In genomic region chr2:218386505-218387368, GRCh38 we compare ENCODE assay signal across 14 cellular contexts. TPM values are rescaled to one million over a fixed set of nuclear protein-coding genes. Genes with fewer than 3 reads are reported as not detected.
A peak's percentile ranks its signal among the peaks of the same experiment; 100 is the strongest.
DNase-seq lines count a peak whose midpoint lies in the region; ATAC-seq, FAIRE-seq and TF ChIP-seq lines count a peak whose summit lies in the region.
"Had no signal": no experiment of that assay in that cellular context is flagged by ENCODE, and none has a peak within 500 bp of the region (broad histone marks: within the 10 kb centered on the region; RNA-seq: fewer than 3 reads in every experiment).

No MANE protein-coding gene starts in this region.

- TF ChIP-seq CTCF in CD4-positive, alpha-beta T cell (IDR thresholded peaks at IDR 0.05): no peak
- TF ChIP-seq CTCF in PC-9 (conservative IDR thresholded peaks at IDR 0.05): no peak
- no peak for TF ChIP-seq CTCF in pancreas (IDR thresholded peaks at IDR 0.05)

- H3K4me1 Mint-ChIP-seq in CD4-positive, alpha-beta T cell (ENCODE audit: low read depth): peaks cover 6% of the 10 kb centered on the region

- WGBS in pancreas, 2 donors: 74 to 75% methylated on average over 23 of the region's 23 CpGs
- WGBS in GM23248 (ENCODE audit: low coverage in 1 of 2, low lambda C conversion rate in 2 of 2, missing lambda C conversion rate in 2 of 2), 2 experiments: 78 to 79% methylated on average over 22 to 23 of the region's 23 CpGs

- no peak overlapping the region for H3K9ac ChIP-seq in GM23248

- POLR2A ChIA-PET in CD4-positive, alpha-beta T cell (lab: Charles Lee): interaction anchor here (1.3 kb wide), 1 partner anchor 9 kb away, joined by 3 read pairs; no protein-coding TSS in a partner anchor
- POLR2A ChIA-PET in PC-9 (lab: Charles Lee; ENCODE audit: unreplicated experiment): interaction anchor here (0.6 to 0.7 kb wide), 2 partner anchors 113 to 230 kb away, joined by 5 read pairs; no protein-coding TSS in a partner anchor

- H3K9me2 ChIP-seq in PC-9 (ENCODE audit: insufficient read depth) (no peaks in the 10 kb centered on the region), GM23248 (ENCODE audit: insufficient read depth) (no peaks in the 10 kb centered on the region)

- in situ Hi-C loops in GM23248 (cut with MboI): no loop called here

- H3K27me3 Mint-ChIP-seq in CD4-positive, alpha-beta T cell: no peaks in the 10 kb centered on the region

- no peaks in the 10 kb centered on the region for H3K27me3 ChIP-seq in CD4-positive, alpha-beta T cell (ENCODE audit: control insufficient read depth, insufficient read depth, low read length)
- H3K27me3 ChIP-seq in PC-9 (ENCODE audit: insufficient read depth, low read depth): no peaks in the 10 kb centered on the region
- H3K27me3 ChIP-seq in pancreas: no peaks in the 10 kb centered on the region
- no peaks in the 10 kb centered on the region for H3K27me3 ChIP-seq in GM23248 (replicated peaks; ENCODE audit: insufficient read depth)
- H3K27me3 ChIP-seq in effector memory CD4-positive, alpha-beta T cell (replicated peaks; ENCODE audit: control insufficient read depth, insufficient read depth, low read length, poor library complexity, severe bottlenecking): no peaks in the 10 kb centered on the region

- H4K20me1 ChIP-seq in PC-9 (ENCODE audit: insufficient read depth) (no peaks in the 10 kb centered on the region), GM23248 (ENCODE audit: insufficient read depth) (no peaks in the 10 kb centered on the region)

- H3K4me2 ChIP-seq in PC-9: peak overlapping the region; percentile 77
- H3K4me2 ChIP-seq in GM23248 (ENCODE audit: unreplicated experiment): no peak overlapping the region

- H3K27ac ChIP-seq in CD4-positive, alpha-beta T cell (ENCODE audit: low read depth, low read length): no peak overlapping the region
- H3K27ac ChIP-seq in PC-9 (no peak overlapping the region), pancreas (peak overlapping the region; percentile 40 to 75 (median 46)), GM23248 (no peak overlapping the region)
- no peak overlapping the region for H3K27ac ChIP-seq in effector memory CD4-positive, alpha-beta T cell (ENCODE audit: insufficient read depth, low read length, poor library complexity, severe bottlenecking)
- H3K27ac ChIP-seq: esophagus muscularis mucosa had no signal

- no peaks in the 10 kb centered on the region for H3K36me3 Mint-ChIP-seq in CD4-positive, alpha-beta T cell (ENCODE audit: low read depth)

- H2AFZ ChIP-seq in PC-9: peak overlapping the region; percentile 75; the same call in 1 of the 2 replicates
- H2AFZ ChIP-seq in GM23248: no peak overlapping the region

- intact Hi-C loops in CD4-positive, alpha-beta T cell (cut with DNase I, micrococcal nuclease): no loop called here
- intact Hi-C loops in PC-9 (cut with micrococcal nuclease; ENCODE audit: unreplicated experiment): no loop called here
- intact Hi-C loops in pancreas (cut with DNase I): loop anchor here in 1 of 3 donors (10.0 kb wide), 1 partner anchor 202 kb away; no protein-coding TSS in a partner anchor

- H3K4me3 ChIP-seq in PC-9: peak overlapping the region; percentile 51; the same call in 1 of the 2 replicates
- peak overlapping the region; percentile 82 for H3K4me3 ChIP-seq in iPS-18c (ENCODE audit: insufficient read depth, low read depth, low read length)
- peak overlapping the region in 2 of 4 donors; percentile 33 to 40 for H3K4me3 ChIP-seq in pancreas
- no peak overlapping the region for H3K4me3 ChIP-seq in GM23248
- no peak overlapping the region for H3K4me3 ChIP-seq in effector memory CD4-positive, alpha-beta T cell (ENCODE audit: insufficient read depth, low read depth, low read length, poor library complexity, severe bottlenecking)

- no TSS peak for BruUV-seq in PC-9 (replicated peaks; lab: Mats Ljungman, UMichigan)

- no peak overlapping the region for H3K4me3 Mint-ChIP-seq in CD4-positive, alpha-beta T cell

- peak; percentile 4 for ATAC-seq in CD4-positive, alpha-beta T cell (ENCODE audit: poor library complexity)
- peak in 1 of 4 donors; percentile 3 for ATAC-seq in pancreas
- ATAC-seq: HCT116 had no signal

- H3K4me1 ChIP-seq in PC-9 (replicated peaks; ENCODE audit: insufficient read depth): no peaks in the 10 kb centered on the region
- H3K4me1 ChIP-seq in pancreas: peaks cover 0 to 6% (median 0%) of the 10 kb centered on the region in 3 donors
- H3K4me1 ChIP-seq in GM23248 (ENCODE audit: insufficient read depth): no peaks in the 10 kb centered on the region
- no peaks in the 10 kb centered on the region for H3K4me1 ChIP-seq in effector memory CD4-positive, alpha-beta T cell (ENCODE audit: control insufficient read depth, insufficient read depth, low read length, poor library complexity, severe bottlenecking)

- CTCF ChIA-PET in CD4-positive, alpha-beta T cell (lab: Charles Lee): interaction anchor here (1.2 to 1.4 kb wide), 2 partner anchors 85 to 94 kb away, joined by 3 to 4 read pairs; no protein-coding TSS in a partner anchor
- CTCF ChIA-PET in PC-9 (lab: Charles Lee): no interaction called here

- H3K79me2 ChIP-seq in PC-9 (ENCODE audit: low read depth) (no peaks in the 10 kb centered on the region), GM23248 (ENCODE audit: insufficient read depth) (no peaks in the 10 kb centered on the region)

- H3K36me3 ChIP-seq in PC-9 (ENCODE audit: low read depth) (no peaks in the 10 kb centered on the region), pancreas (no peaks in the 10 kb centered on the region), GM23248 (ENCODE audit: low read depth) (no peaks in the 10 kb centered on the region)
- no peaks in the 10 kb centered on the region for H3K36me3 ChIP-seq in effector memory CD4-positive, alpha-beta T cell (ENCODE audit: control insufficient read depth, insufficient read depth, low read length)
- H3K36me3 ChIP-seq: esophagus muscularis mucosa had no signal

- H3F3A ChIP-seq in PC-9 (ENCODE audit: insufficient read depth, low read depth) (no peaks in the 10 kb centered on the region), GM23248 (ENCODE audit: insufficient read depth) (no peaks in the 10 kb centered on the region)

- H3K9me3 Mint-ChIP-seq in CD4-positive, alpha-beta T cell: no peaks in the 10 kb centered on the region

- H3K27ac Mint-ChIP-seq in CD4-positive, alpha-beta T cell: peak overlapping the region; percentile 21

- no peak for DNase-seq in CD4-positive, alpha-beta T cell
- DNase-seq in PC-9: no peak
- peak in 1 of 6 donors; percentile 40 for DNase-seq in pancreas
- DNase-seq in NCI-H1694 (lab: John Stamatoyannopoulos, UW): no peak
- no peak for DNase-seq in GM23248
- no peak for DNase-seq in OCI-M2 (lab: John Stamatoyannopoulos, UW; ENCODE audit: unreplicated experiment)
- DNase-seq in effector memory CD4-positive, alpha-beta T cell: no peak
- DNase-seq: activated CD8-positive, alpha-beta memory T cell treated with anti-CD3 and anti-CD28 coated beads, Interleukin-2, amount 50 U/mL, for 48 hours; Kasumi-1; OCI-M1 had no signal

- no peaks in the 10 kb centered on the region for H3K9me3 ChIP-seq in CD4-positive, alpha-beta T cell (ENCODE audit: control insufficient read depth, low read length)
- H3K9me3 ChIP-seq in PC-9 (ENCODE audit: insufficient read depth, low read depth) (no peaks in the 10 kb centered on the region), iPS-18c (ENCODE audit: control insufficient read depth, insufficient read depth, low read length) (no peaks in the 10 kb centered on the region), pancreas (no peaks in the 10 kb centered on the region), GM23248 (ENCODE audit: low read depth) (no peaks in the 10 kb centered on the region)
- no peaks in the 10 kb centered on the region for H3K9me3 ChIP-seq in effector memory CD4-positive, alpha-beta T cell (ENCODE audit: control insufficient read depth, low read length)
- H3K9me3 ChIP-seq: esophagus muscularis mucosa had no signal

- FAIRE-seq in pancreas (lab: Jason Lieb, UNC): no peak
- FAIRE-seq: urothelium cell line had no signal

RNA-seq across cellular contexts. Expression of gene SLC11A1, which starts 4.7 kb away (rescaled TPM):
- 1 to 10 TPM; 4.9 to 6.3 TPM for total RNA-seq in CD4-positive, alpha-beta T cell
- 0.35 and 0.44 TPM in 2 replicates for total RNA-seq in PC-9 (2021)
- 10 to 100 TPM in 2 of 6 donors, 1 to 10 TPM in 3, under 1 TPM in 1; 0.51 to 16.2 (median 5.6) TPM for total RNA-seq in pancreas
- polyA plus RNA-seq in pancreas: 1 to 10 TPM; 3.9 to 6.4 TPM
- not detected in 2 replicates for total RNA-seq in GM23248 (2014; rRNA removed; shearing (Covaris generic))
- 0.13 and 0.16 TPM in 2 replicates for polyA plus RNA-seq in GM23248 (2016; fragmentation: Nextera tagmentation; extraction: Ambion mirVana)

RNA-seq across cellular contexts. Expression of gene CTDSP1, which starts 12.9 kb away (rescaled TPM):
- 10 to 100 TPM; 70.5 to 76.8 TPM for total RNA-seq in CD4-positive, alpha-beta T cell
- 61.8 and 69.6 TPM in 2 replicates for total RNA-seq in PC-9 (2021)
- 10 to 100 TPM; 54.2 to 90.8 (median 71.5) TPM for total RNA-seq in pancreas
- 10 to 100 TPM; 76.0 to 89.8 TPM for polyA plus RNA-seq in pancreas
- 82.7 and 119 TPM in 2 replicates for total RNA-seq in GM23248 (2014; rRNA removed; shearing (Covaris generic))
- polyA plus RNA-seq in GM23248 (2016; fragmentation: Nextera tagmentation; extraction: Ambion mirVana): 28.5 and 31.0 TPM in 2 replicates

RNA-seq across cellular contexts. Expression of gene CATIP, which starts 30.1 kb away (rescaled TPM):
- not detected for total RNA-seq in CD4-positive, alpha-beta T cell
- total RNA-seq in PC-9 (2021): 1.1 and 2.4 TPM in 2 replicates
- 1 to 10 TPM in 3 of 6 donors, under 1 TPM in 3; 0.64 to 2.7 (median 1.0) TPM for total RNA-seq in pancreas
- polyA plus RNA-seq in pancreas: 1 to 10 TPM; 4.5 to 7.3 TPM
- total RNA-seq in GM23248 (2014; rRNA removed; shearing (Covaris generic)): not detected in 2 replicates
- not detected in 2 replicates for polyA plus RNA-seq in GM23248 (2016; fragmentation: Nextera tagmentation; extraction: Ambion mirVana)
- total RNA-seq: esophagus muscularis mucosa had no signal

RNA-seq across cellular contexts. Expression of gene VIL1, which starts 32.2 kb away (rescaled TPM):
- total RNA-seq in CD4-positive, alpha-beta T cell: under 1 TPM; 0.20 to 0.33 TPM
- not detected in 2 replicates for total RNA-seq in PC-9 (2021)
- 10 to 100 TPM; 10.7 to 27.9 (median 17.6) TPM for total RNA-seq in pancreas
- 10 to 100 TPM; 10.1 to 12.6 TPM for polyA plus RNA-seq in pancreas
- not detected in 2 replicates for total RNA-seq in GM23248 (2014; rRNA removed; shearing (Covaris generic))
- not detected in 2 replicates for polyA plus RNA-seq in GM23248 (2016; fragmentation: Nextera tagmentation; extraction: Ambion mirVana)

Comparison
In these comparisons a context has a peak if more than half of its experiments do, and no peak if none do; other contexts are left out.
1. H3K27ac ChIP-seq: peak in pancreas (4 of 4); none in CD4-positive, alpha-beta T cell (single experiment), PC-9 (single experiment), GM23248 (single experiment) and effector memory CD4-positive, alpha-beta T cell (single experiment).
2. H3K4me3 ChIP-seq: peak in PC-9 (single experiment) and iPS-18c (single experiment); none in GM23248 (single experiment) and effector memory CD4-positive, alpha-beta T cell (single experiment).